ENCODE assay signal across 19 cellular contexts in genomic region chr1:28503117-28503516, GRCh38. TPM values are rescaled to one million over a fixed set of nuclear protein-coding genes. Genes with fewer than 3 reads are reported as not detected.
DNase-seq lines count a peak whose midpoint lies in the region; ATAC-seq and TF ChIP-seq lines count a peak whose summit lies in the region.
"Had no signal": no experiment of that assay in that cellular context is flagged by ENCODE, and none has a peak within 500 bp of the region (broad histone marks: within the 10 kb centered on the region; RNA-seq: fewer than 3 reads in every experiment).

No MANE protein-coding gene starts in this region.

- peaks cover 36% of the 10 kb centered on the region for H3K36me3 Mint-ChIP-seq in activated T-helper 2 cell treated with anti-CD3 and anti-CD28 coated beads, Interferon-gamma antibody, Interleukin-2, Interleukin-4, amounts not matched to agents 10 μg/mL and 5 μg/mL and 100 μg/mL, durations not matched to agents 14 hours and 24 hours and 36 hours (ENCODE audit: low read depth)
- H3K36me3 Mint-ChIP-seq in nephron (ENCODE audit: low read depth) = peaks cover 20% of the 10 kb centered on the region

- POLR2A ChIA-PET in HEK293T (lab: Yijun Ruan, JAX) = interaction anchor here (0.8 kb wide), 1 partner anchor 8 kb away, joined by 3 read pairs; no protein-coding TSS in a partner anchor

- peaks cover 0 to 2% (median 0%) of the 10 kb centered on the region in 4 donors for H3K36me3 ChIP-seq in transverse colon
- H3K36me3 ChIP-seq in GM23248 (ENCODE audit: low read depth) = peaks cover 19% of the 10 kb centered on the region

- no peaks in the 10 kb centered on the region for H4K20me1 ChIP-seq in GM23248 (ENCODE audit: insufficient read depth)

- H3K27me3 Mint-ChIP-seq in activated T-helper 2 cell treated with anti-CD3 and anti-CD28 coated beads, Interferon-gamma antibody, Interleukin-2, Interleukin-4, amounts not matched to agents 10 μg/mL and 5 μg/mL and 100 μg/mL, durations not matched to agents 14 hours and 24 hours and 36 hours (ENCODE audit: low read depth) = no peaks in the 10 kb centered on the region
- peaks cover 6% of the 10 kb centered on the region for H3K27me3 Mint-ChIP-seq in nephron (ENCODE audit: low read depth)

- no peak for TF ChIP-seq POLR2A in transverse colon (IDR thresholded peaks at IDR 0.05)

- peak overlapping the region in 3 of 4 donors; percentile 12 to 49 (median 48) for H3K27ac ChIP-seq in transverse colon
- no peak overlapping the region for H3K27ac ChIP-seq in GM23248
- H3K27ac ChIP-seq: SJCRH30 had no signal

- no peak overlapping the region for H2AFZ ChIP-seq in GM23248

- CTCF ChIA-PET in HEK293T (lab: Yijun Ruan, JAX) = no interaction called here

- H3K9me3 Mint-ChIP-seq in activated T-helper 2 cell treated with anti-CD3 and anti-CD28 coated beads, Interferon-gamma antibody, Interleukin-2, Interleukin-4, amounts not matched to agents 10 μg/mL and 5 μg/mL and 100 μg/mL, durations not matched to agents 14 hours and 24 hours and 36 hours = no peaks in the 10 kb centered on the region
- H3K9me3 Mint-ChIP-seq in nephron = no peaks in the 10 kb centered on the region

- H3K9me2 ChIP-seq in GM23248 (ENCODE audit: insufficient read depth) = no peaks in the 10 kb centered on the region

- no peak for DNase-seq in HEK293T (ENCODE audit: extremely low spot score)
- DNase-seq in activated T-helper 2 cell treated with anti-CD3 and anti-CD28 coated beads, Interferon-gamma antibody, Interleukin-2, Interleukin-4, amounts not matched to agents 10 μg/mL and 5 μg/mL and 100 μg/mL, durations not matched to agents 14 hours and 24 hours and 36 hours (ENCODE audit: low spot score) = no peak
- no peak for DNase-seq in transverse colon
- no peak for DNase-seq in GM23248
- DNase-seq: DMS 273 treated with DMSO at 0.1 percent for 48 hours, GDM1, IMR-90, Kasumi-1, MG63, NCI-H1092, NCI-H1436 treated with DMSO at 0.1 percent for 48 hours, NCI-H2029, NCI-H345, NCI-H526, SJCRH30 had no signal

- H3K9me3 ChIP-seq in transverse colon (no peaks in the 10 kb centered on the region), GM23248 (ENCODE audit: low read depth) (no peaks in the 10 kb centered on the region)
- H3K9me3 ChIP-seq: MG63, SJCRH30 had no signal

- no peaks in the 10 kb centered on the region for H3K27me3 ChIP-seq in transverse colon
- H3K27me3 ChIP-seq in GM23248 (replicated peaks; ENCODE audit: insufficient read depth) = no peaks in the 10 kb centered on the region
- H3K27me3 ChIP-seq: MG63, SJCRH30 had no signal

- no peak overlapping the region for H3K4me3 ChIP-seq in transverse colon
- no peak overlapping the region for H3K4me3 ChIP-seq in GM23248
- H3K4me3 ChIP-seq: MG63, SJCRH30 had no signal

- no peak overlapping the region for H3K9ac ChIP-seq in GM23248

- TF ChIP-seq CTCF in nephron (IDR thresholded peaks at IDR 0.05; ENCODE audit: unreplicated experiment in 3 of 3) (no peak), transverse colon (IDR thresholded peaks at IDR 0.05) (no peak)

- peak overlapping the region; percentile 0 for H3K27ac Mint-ChIP-seq in activated T-helper 2 cell treated with anti-CD3 and anti-CD28 coated beads, Interferon-gamma antibody, Interleukin-2, Interleukin-4, amounts not matched to agents 10 μg/mL and 5 μg/mL and 100 μg/mL, durations not matched to agents 14 hours and 24 hours and 36 hours
- H3K27ac Mint-ChIP-seq in nephron = peak overlapping the region; percentile 46 to 53 (median 49)
- H3K27ac Mint-ChIP-seq: CD14-positive monocyte had no signal

- H3K4me3 Mint-ChIP-seq in activated T-helper 2 cell treated with anti-CD3 and anti-CD28 coated beads, Interferon-gamma antibody, Interleukin-2, Interleukin-4, amounts not matched to agents 10 μg/mL and 5 μg/mL and 100 μg/mL, durations not matched to agents 14 hours and 24 hours and 36 hours (ENCODE audit: low read depth) = no peak overlapping the region
- peak overlapping the region in 2 of 3 experiments; percentile 60 to 64 for H3K4me3 Mint-ChIP-seq in nephron
- H3K4me3 Mint-ChIP-seq: CD14-positive monocyte had no signal

- in situ Hi-C loops in transverse colon (cut with MboI; ENCODE audit: low pct_ligation_motif_present in 1 of 4, low pct_unique_long_range_greater_than_20kb in 1 of 4, low sequenced_read_pairs in 3 of 4) = loop anchor here in 3 of 4 donors (25.0 kb wide), 3 partner anchors 109 to 384 kb away; partner anchors contain the start of genes ATP5IF1 (in 1 of the 3) and DNAJC8 (in 1 of the 3)
- in situ Hi-C loops in GM23248 (cut with MboI) = no loop called here

- TF ChIP-seq EP300 in transverse colon (IDR thresholded peaks at IDR 0.05; ENCODE audit: low read depth) = no peak

- H3K79me2 ChIP-seq in GM23248 (ENCODE audit: insufficient read depth) = peaks cover 36% of the 10 kb centered on the region

- 40 to 42% methylated on average over 1 to 3 of the region's 3 CpGs for WGBS in transverse colon (ENCODE audit: low coverage in 1 of 2), 2 donors
- 25 to 36% methylated on average over 3 of the region's 3 CpGs for WGBS in GM23248 (ENCODE audit: low coverage in 1 of 2, low lambda C conversion rate in 2 of 2, missing lambda C conversion rate in 2 of 2), 2 experiments

- peaks cover 6 to 34% (median 14%) of the 10 kb centered on the region in 4 donors for H3K4me1 ChIP-seq in transverse colon
- no peaks in the 10 kb centered on the region; the same call in 1 of the 2 replicates for H3K4me1 ChIP-seq in GM23248 (ENCODE audit: insufficient read depth)

- intact Hi-C loops in activated T-helper 2 cell treated with anti-CD3 and anti-CD28 coated beads, Interferon-gamma antibody, Interleukin-2, Interleukin-4, amounts not matched to agents 10 μg/mL and 5 μg/mL and 100 μg/mL, durations not matched to agents 14 hours and 24 hours and 36 hours (cut with micrococcal nuclease) = no loop called here
- intact Hi-C loops in transverse colon (cut with DNase I; ENCODE audit: low total_unique reads) = no loop called here

- H3K4me2 ChIP-seq in GM23248 (ENCODE audit: unreplicated experiment) = no peak overlapping the region

- ATAC-seq in GM21529 (IDR thresholded peaks at IDR 0.05; ENCODE audit: unreplicated experiment) (no peak), HG03135 (IDR thresholded peaks at IDR 0.05; ENCODE audit: unreplicated experiment) (no peak)

- H3K4me1 Mint-ChIP-seq in activated T-helper 2 cell treated with anti-CD3 and anti-CD28 coated beads, Interferon-gamma antibody, Interleukin-2, Interleukin-4, amounts not matched to agents 10 μg/mL and 5 μg/mL and 100 μg/mL, durations not matched to agents 14 hours and 24 hours and 36 hours (ENCODE audit: low read depth) = peaks cover 12% of the 10 kb centered on the region
- peaks cover 15% of the 10 kb centered on the region for H3K4me1 Mint-ChIP-seq in nephron

- peaks cover 28% of the 10 kb centered on the region for H3F3A ChIP-seq in GM23248 (ENCODE audit: insufficient read depth)

TF ChIP-seq in HEK293T, 16 proteins besides CTCF, POLR2A, EP300 and RAD21:
- TF ChIP-seq ZNF384 (IDR thresholded peaks at IDR 0.05) (peak; percentile 59), ELF4 (IDR thresholded peaks at IDR 0.05) (no peak)

RNA-seq across cellular contexts. Expression of gene RCC1, which starts 2.7 kb away (rescaled TPM):
- 128 and 136 TPM in 2 replicates for total RNA-seq in activated T-helper 2 cell treated with anti-CD3 and anti-CD28 coated beads, Interferon-gamma antibody, Interleukin-2, Interleukin-4, amounts not matched to agents 10 μg/mL and 5 μg/mL and 100 μg/mL, durations not matched to agents 14 hours and 24 hours and 36 hours
- 10 to 100 TPM; 13.0 to 87.9 (median 36.3) TPM for total RNA-seq in transverse colon
- 27.0 and 31.7 TPM in 2 replicates for total RNA-seq in GM23248 (2014; rRNA removed; shearing (Covaris generic))
- 17.5 and 17.9 TPM in 2 replicates for polyA plus RNA-seq in GM23248 (2016; fragmentation: Nextera tagmentation; extraction: Ambion mirVana)

RNA-seq across cellular contexts. Expression of gene TRNAU1AP, which starts 49.8 kb away (rescaled TPM):
- 49.4 and 55.4 TPM in 2 replicates for total RNA-seq in activated T-helper 2 cell treated with anti-CD3 and anti-CD28 coated beads, Interferon-gamma antibody, Interleukin-2, Interleukin-4, amounts not matched to agents 10 μg/mL and 5 μg/mL and 100 μg/mL, durations not matched to agents 14 hours and 24 hours and 36 hours
- 10 to 100 TPM in 2 of 4 donors, 1 to 10 TPM in 2; 4.1 to 25.4 (median 12.4) TPM for total RNA-seq in transverse colon
- total RNA-seq in GM23248 (2014; rRNA removed; shearing (Covaris generic)) = 21.9 and 22.0 TPM in 2 replicates
- polyA plus RNA-seq in GM23248 (2016; fragmentation: Nextera tagmentation; extraction: Ambion mirVana) = 26.6 and 27.4 TPM in 2 replicates
